8 cellular contexts compared by ENCODE assay signal in genomic region chr1:183023601-183024351, GRCh38. TPM values are rescaled to one million over a fixed set of nuclear protein-coding genes. Genes with fewer than 3 reads are reported as not detected.
DNase-seq lines count a peak whose midpoint lies in the region; ATAC-seq and TF ChIP-seq lines count a peak whose summit lies in the region.

No MANE protein-coding gene starts in this region.

- peak in 4 of 6 experiments; percentile 32 to 67 (median 65) for TF ChIP-seq CTCF in Peyer's patch (IDR thresholded peaks at IDR 0.05)
- peak; percentile 59 for TF ChIP-seq CTCF in astrocyte of the cerebellum (IDR thresholded peaks at IDR 0.05; ENCODE audit: low read depth, low read length, missing control alignments)

- H3K4me1 ChIP-seq in HUES48 (ENCODE audit: control insufficient read depth, insufficient read depth, low read length): peaks cover 64% of the 10 kb centered on the region
- H3K4me1 ChIP-seq in Peyer's patch: no peaks in the 10 kb centered on the region
- H3K4me1 ChIP-seq in iPS-15b (ENCODE audit: control insufficient read depth, insufficient read depth, low read length): peaks cover 20% of the 10 kb centered on the region

- ATAC-seq in GM21576 (IDR thresholded peaks at IDR 0.05; ENCODE audit: unreplicated experiment): peak; percentile 76

- H3K4me3 ChIP-seq in HUES48 (ENCODE audit: low read depth, low read length) (peak overlapping the region; percentile 78), Peyer's patch (peak overlapping the region; percentile 59 to 91 (median 86)), astrocyte of the cerebellum (ENCODE audit: low read depth, low read length) (peak overlapping the region; percentile 89), iPS-15b (ENCODE audit: low read depth, low read length) (peak overlapping the region; percentile 87), skeletal muscle cell (ENCODE audit: low read depth, low read length) (peak overlapping the region; percentile 77)

- in situ Hi-C loops in astrocyte of the cerebellum (cut with HindIII; ENCODE audit: low sequenced_read_pairs): no loop called here

- DNase-seq in GDM1 (lab: John Stamatoyannopoulos, UW) (peak; percentile 37), Peyer's patch (peak; percentile 76 to 90 (median 83)), astrocyte of the cerebellum (ENCODE audit: low read depth) (no peak), skeletal muscle cell (ENCODE audit: low read depth) (no peak)
- no peak for DNase-seq in central memory CD4-positive, alpha-beta T cell

- H3K27me3 ChIP-seq in HUES48 (ENCODE audit: control insufficient read depth, insufficient read depth, low read length): peaks cover 6% of the 10 kb centered on the region
- H3K27me3 ChIP-seq in Peyer's patch: no peaks in the 10 kb centered on the region
- H3K27me3 ChIP-seq in iPS-15b (ENCODE audit: control insufficient read depth, insufficient read depth, low read length): no peaks in the 10 kb centered on the region

- H3K9ac ChIP-seq in HUES48 (ENCODE audit: low read depth, low read length): peak overlapping the region; percentile 44
- peak overlapping the region; percentile 56 for H3K9ac ChIP-seq in iPS-15b (ENCODE audit: low read depth, low read length)

- H3K9me3 ChIP-seq in HUES48 (ENCODE audit: control insufficient read depth, insufficient read depth, low read length): no peaks in the 10 kb centered on the region
- H3K9me3 ChIP-seq in Peyer's patch: no peaks in the 10 kb centered on the region
- H3K9me3 ChIP-seq in iPS-15b (ENCODE audit: control insufficient read depth, insufficient read depth, low read length): no peaks in the 10 kb centered on the region

- H3K27ac ChIP-seq in HUES48 (ENCODE audit: low read depth, low read length) (peak overlapping the region; percentile 88), Peyer's patch (peak overlapping the region; percentile 91 to 98 (median 96))

- TF ChIP-seq POLR2A in Peyer's patch (IDR thresholded peaks at IDR 0.05): peak; percentile 12 to 19

- H3K36me3 ChIP-seq in HUES48 (ENCODE audit: control insufficient read depth, insufficient read depth, low read length): no peaks in the 10 kb centered on the region; the same call in 1 of the 2 replicates
- no peaks in the 10 kb centered on the region for H3K36me3 ChIP-seq in Peyer's patch
- H3K36me3 ChIP-seq in iPS-15b (ENCODE audit: control insufficient read depth, insufficient read depth, low read length): no peaks in the 10 kb centered on the region

RNA-seq across cellular contexts. Expression of gene LAMC1, which starts 0.6 kb away (rescaled TPM):
- 100 to 1,000 TPM in 3 of 4 donors, 10 to 100 TPM in 1; 46.4 to 291 (median 121) TPM for total RNA-seq in Peyer's patch

Comparison
In these comparisons a context has a peak if more than half of its experiments do, and no peak if none do; other contexts are left out.
1. DNase-seq: peak in GDM1 (single experiment) and Peyer's patch (3 of 3); none in astrocyte of the cerebellum (single experiment), skeletal muscle cell (single experiment) and central memory CD4-positive, alpha-beta T cell (single experiment).
2. Peak in every context shown above with its lines, with median percentiles within 50 percentile points of each other: H3K4me3 ChIP-seq.